ENCODE assay signal across 15 cellular contexts in the genomic region with DNA sequence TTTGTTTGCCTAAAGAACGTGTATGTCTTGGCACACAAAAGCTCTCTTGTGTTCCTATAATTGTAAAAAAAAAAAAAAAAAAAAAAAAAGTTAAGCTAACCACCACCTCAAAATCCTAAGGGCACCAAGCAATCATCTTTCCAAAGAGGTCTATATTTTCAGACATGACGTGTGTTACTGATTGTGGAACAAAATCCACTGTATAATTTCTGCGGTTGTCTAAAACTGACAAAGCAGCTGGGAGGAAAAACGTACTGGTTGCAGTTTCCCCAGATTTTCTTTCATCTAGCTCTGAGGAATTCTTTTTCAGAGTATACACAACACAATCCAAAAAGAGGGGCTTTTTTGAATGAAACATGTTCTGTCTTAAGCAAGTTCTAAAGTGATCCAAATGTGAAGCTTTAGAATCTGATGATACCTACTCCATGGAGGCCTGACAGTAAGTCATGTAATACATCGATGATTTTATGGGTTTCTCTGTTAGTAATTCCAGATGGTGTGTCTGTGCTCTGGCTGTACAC.
A peak's percentile ranks its signal among the peaks of the same experiment; 100 is the strongest.
DNase-seq lines count a peak whose midpoint lies in the region; ATAC-seq and TF ChIP-seq lines count a peak whose summit lies in the region.
"Had no signal": no experiment of that assay in that cellular context is flagged by ENCODE, and none has a peak within 500 bp of the region (broad histone marks: within the 10 kb centered on the region; RNA-seq: fewer than 3 reads in every experiment).

No MANE protein-coding gene starts in this region.

- H3K4me3 ChIP-seq in smooth muscle cell, result no peak overlapping the region

- H3K27me3 ChIP-seq in smooth muscle cell (ENCODE audit: low read depth), result no peaks in the 10 kb centered on the region

- no peaks in the 10 kb centered on the region for H3F3A ChIP-seq in smooth muscle cell (ENCODE audit: low read depth)

- POLR2A ChIA-PET in HEK293T (lab: Yijun Ruan, JAX), result no interaction called here

- no peaks in the 10 kb centered on the region for H3K79me2 ChIP-seq in smooth muscle cell (ENCODE audit: low read depth)

- intact Hi-C loops in natural killer cell (cut with micrococcal nuclease), result no loop called here
- intact Hi-C loops in activated T-helper 2 cell treated with anti-CD3 and anti-CD28 coated beads, Interferon-gamma antibody, Interleukin-2, Interleukin-4, amounts not matched to agents 10 μg/mL and 5 μg/mL and 100 μg/mL, durations not matched to agents 14 hours and 24 hours and 36 hours (cut with micrococcal nuclease), result no loop called here

- CTCF ChIA-PET in HEK293T (lab: Yijun Ruan, JAX), result interaction anchor here (0.7 kb wide), 1 partner anchor 998 kb away, joined by 3 read pairs; no protein-coding TSS in a partner anchor
- CTCF ChIA-PET in activated naive CD4-positive, alpha-beta T cell treated with anti-CD3 and anti-CD28 coated beads, Interleukin-2, amount 10 ng/mL, durations not matched to agents 7 days and 5 days (lab: Charles Lee), result no interaction called here

- H3K27me3 Mint-ChIP-seq in activated naive CD4-positive, alpha-beta T cell treated with anti-CD3 and anti-CD28 coated beads, Interleukin-2, amount 10 ng/mL, durations not matched to agents 7 days and 5 days, result no peaks in the 10 kb centered on the region
- no peaks in the 10 kb centered on the region for H3K27me3 Mint-ChIP-seq in natural killer cell (ENCODE audit: low read depth in 2 of 2)
- H3K27me3 Mint-ChIP-seq in activated T-helper 2 cell treated with anti-CD3 and anti-CD28 coated beads, Interferon-gamma antibody, Interleukin-2, Interleukin-4, amounts not matched to agents 10 μg/mL and 5 μg/mL and 100 μg/mL, durations not matched to agents 14 hours and 24 hours and 36 hours (ENCODE audit: low read depth), result no peaks in the 10 kb centered on the region

- no peaks in the 10 kb centered on the region for H3K9me3 ChIP-seq in smooth muscle cell (replicated peaks; ENCODE audit: low read depth)
- H3K9me3 ChIP-seq: Caco-2 had no signal

- no peak for DNase-seq in HEK293T (ENCODE audit: extremely low spot score)
- peak; percentile 20 for DNase-seq in RPMI7951 (ENCODE audit: low read depth)
- DNase-seq in myocyte (ENCODE audit: low read depth), result peak; percentile 48
- DNase-seq in smooth muscle cell (lab: John Stamatoyannopoulos, UW; ENCODE audit: unreplicated experiment), result no peak
- DNase-seq in activated naive CD4-positive, alpha-beta T cell treated with anti-CD3 and anti-CD28 coated beads, Interleukin-2, amount 10 ng/mL, durations not matched to agents 7 days and 5 days, result no peak
- no peak for DNase-seq in natural killer cell
- no peak for DNase-seq in activated T-helper 2 cell treated with anti-CD3 and anti-CD28 coated beads, Interferon-gamma antibody, Interleukin-2, Interleukin-4, amounts not matched to agents 10 μg/mL and 5 μg/mL and 100 μg/mL, durations not matched to agents 14 hours and 24 hours and 36 hours (ENCODE audit: low spot score)
- DNase-seq: Caco-2, HCEC 1CT, MV-4-11, NCI-H1436, NCI-H345, NCI-H69 had no signal

- peak overlapping the region; percentile 31 for H3K4me2 ChIP-seq in smooth muscle cell

- no peak overlapping the region for H3K27ac ChIP-seq in smooth muscle cell (ENCODE audit: low read depth)

- no peak for TF ChIP-seq CTCF in smooth muscle cell (IDR thresholded peaks at IDR 0.05; ENCODE audit: borderline replicate concordance, insufficient read depth, poor library complexity, severe bottlenecking)
- no peak for TF ChIP-seq CTCF in natural killer cell (IDR thresholded peaks at IDR 0.05)

- no peaks in the 10 kb centered on the region for H4K20me1 ChIP-seq in smooth muscle cell (ENCODE audit: low read depth)

- H3K9ac ChIP-seq in smooth muscle cell (ENCODE audit: low read depth), result no peak overlapping the region

- H3K36me3 Mint-ChIP-seq in activated naive CD4-positive, alpha-beta T cell treated with anti-CD3 and anti-CD28 coated beads, Interleukin-2, amount 10 ng/mL, durations not matched to agents 7 days and 5 days, result no peaks in the 10 kb centered on the region
- no peaks in the 10 kb centered on the region for H3K36me3 Mint-ChIP-seq in natural killer cell
- H3K36me3 Mint-ChIP-seq in activated T-helper 2 cell treated with anti-CD3 and anti-CD28 coated beads, Interferon-gamma antibody, Interleukin-2, Interleukin-4, amounts not matched to agents 10 μg/mL and 5 μg/mL and 100 μg/mL, durations not matched to agents 14 hours and 24 hours and 36 hours (ENCODE audit: low read depth), result no peaks in the 10 kb centered on the region
- H3K36me3 Mint-ChIP-seq: CD14-positive monocyte had no signal

- H3K36me3 ChIP-seq in smooth muscle cell (ENCODE audit: low read depth), result no peaks in the 10 kb centered on the region

- H3K4me1 Mint-ChIP-seq in activated naive CD4-positive, alpha-beta T cell treated with anti-CD3 and anti-CD28 coated beads, Interleukin-2, amount 10 ng/mL, durations not matched to agents 7 days and 5 days, result no peaks in the 10 kb centered on the region
- no peaks in the 10 kb centered on the region for H3K4me1 Mint-ChIP-seq in natural killer cell
- no peaks in the 10 kb centered on the region for H3K4me1 Mint-ChIP-seq in activated T-helper 2 cell treated with anti-CD3 and anti-CD28 coated beads, Interferon-gamma antibody, Interleukin-2, Interleukin-4, amounts not matched to agents 10 μg/mL and 5 μg/mL and 100 μg/mL, durations not matched to agents 14 hours and 24 hours and 36 hours (ENCODE audit: low read depth)
- H3K4me1 Mint-ChIP-seq: CD14-positive monocyte had no signal

- ATAC-seq in natural killer cell, result no peak
- no peak for ATAC-seq in GM21381 (IDR thresholded peaks at IDR 0.05; ENCODE audit: unreplicated experiment)

- peak overlapping the region; percentile 66 for H2AFZ ChIP-seq in smooth muscle cell (ENCODE audit: low read depth)

- H3K4me1 ChIP-seq in smooth muscle cell (ENCODE audit: low read depth), result no peaks in the 10 kb centered on the region
- H3K4me1 ChIP-seq: Caco-2 had no signal

- no peak overlapping the region for H3K27ac Mint-ChIP-seq in activated naive CD4-positive, alpha-beta T cell treated with anti-CD3 and anti-CD28 coated beads, Interleukin-2, amount 10 ng/mL, durations not matched to agents 7 days and 5 days
- H3K27ac Mint-ChIP-seq in natural killer cell, result no peak overlapping the region
- H3K27ac Mint-ChIP-seq in activated T-helper 2 cell treated with anti-CD3 and anti-CD28 coated beads, Interferon-gamma antibody, Interleukin-2, Interleukin-4, amounts not matched to agents 10 μg/mL and 5 μg/mL and 100 μg/mL, durations not matched to agents 14 hours and 24 hours and 36 hours, result no peak overlapping the region
- H3K27ac Mint-ChIP-seq: CD14-positive monocyte had no signal

- H3K4me3 Mint-ChIP-seq in activated naive CD4-positive, alpha-beta T cell treated with anti-CD3 and anti-CD28 coated beads, Interleukin-2, amount 10 ng/mL, durations not matched to agents 7 days and 5 days, result no peak overlapping the region
- no peak overlapping the region for H3K4me3 Mint-ChIP-seq in natural killer cell
- H3K4me3 Mint-ChIP-seq in activated T-helper 2 cell treated with anti-CD3 and anti-CD28 coated beads, Interferon-gamma antibody, Interleukin-2, Interleukin-4, amounts not matched to agents 10 μg/mL and 5 μg/mL and 100 μg/mL, durations not matched to agents 14 hours and 24 hours and 36 hours (ENCODE audit: low read depth), result no peak overlapping the region
- H3K4me3 Mint-ChIP-seq: CD14-positive monocyte had no signal

- WGBS in smooth muscle cell (ENCODE audit: low lambda C conversion rate), result 64% methylated on average over 5 of the region's 5 CpGs

- no peaks in the 10 kb centered on the region for H3K9me3 Mint-ChIP-seq in activated naive CD4-positive, alpha-beta T cell treated with anti-CD3 and anti-CD28 coated beads, Interleukin-2, amount 10 ng/mL, durations not matched to agents 7 days and 5 days
- peaks cover 10 to 18% of the 10 kb centered on the region in 2 donors for H3K9me3 Mint-ChIP-seq in natural killer cell
- H3K9me3 Mint-ChIP-seq in activated T-helper 2 cell treated with anti-CD3 and anti-CD28 coated beads, Interferon-gamma antibody, Interleukin-2, Interleukin-4, amounts not matched to agents 10 μg/mL and 5 μg/mL and 100 μg/mL, durations not matched to agents 14 hours and 24 hours and 36 hours, result no peaks in the 10 kb centered on the region

TF ChIP-seq in HEK293T, 16 proteins besides CTCF, POLR2A, EP300 and RAD21:
- TF ChIP-seq FOXK2 (IDR thresholded peaks at IDR 0.05) (no peak), ZNF384 (IDR thresholded peaks at IDR 0.05) (0 out of 2 replicates have a peak, but pooled peaks have one; percentile 27)
TF ChIP-seq in HEK293T: peak in this region for 1.

Comparison
In these comparisons a context has a peak if more than half of its experiments do, and no peak if none do; other contexts are left out.
1. DNase-seq: peak in RPMI7951 (single experiment) and myocyte (single experiment); none in HEK293T (single experiment), smooth muscle cell (single experiment), activated naive CD4-positive, alpha-beta T cell treated with anti-CD3 and anti-CD28 coated beads, Interleukin-2, amount 10 ng/mL, durations not matched to agents 7 days and 5 days (single experiment), natural killer cell (single experiment) and activated T-helper 2 cell treated with anti-CD3 and anti-CD28 coated beads, Interferon-gamma antibody, Interleukin-2, Interleukin-4, amounts not matched to agents 10 μg/mL and 5 μg/mL and 100 μg/mL, durations not matched to agents 14 hours and 24 hours and 36 hours (single experiment).